In genomic region chr19:31074751-31075150, GRCh38 we compare ENCODE assay signal across 17 cellular contexts.
"Had no signal": no experiment of that assay in that cellular context is flagged by ENCODE, and none has a peak within 500 bp of the region (broad histone marks: within the 10 kb centered on the region; RNA-seq: fewer than 3 reads in every experiment).

No MANE protein-coding gene starts in this region.

- H3K36me3 ChIP-seq: esophagus muscularis mucosa, gastroesophageal sphincter, ovary, stomach, thoracic aorta had no signal

- H3K4me3 Mint-ChIP-seq: effector memory CD8-positive, alpha-beta T cell; naive B cell had no signal

- H3K36me3 Mint-ChIP-seq: naive B cell had no signal

- H3K9me3 ChIP-seq: esophagus muscularis mucosa, gastroesophageal sphincter, ovary, stomach, thoracic aorta had no signal

- H3K4me1 Mint-ChIP-seq: naive B cell had no signal

- DNase-seq: effector memory CD8-positive, alpha-beta T cell; kidney glomerular epithelial cell; mesendoderm; naive B cell; ovary; right cardiac atrium; small intestine; stimulated activated CD4-positive, alpha-beta T cell treated with anti-CD3 and anti-CD28 coated beads, Interleukin-12 subunit alpha, Interleukin-12 subunit beta, amount 100 ng/mL, for 4 hours; stimulated activated naive CD4-positive, alpha-beta T cell; stomach; substantia nigra; trophoblast cell had no signal

- H3K9me3 Mint-ChIP-seq: effector memory CD8-positive, alpha-beta T cell; neural crest cell had no signal

- ATAC-seq: effector memory CD8-positive, alpha-beta T cell; gastroesophageal sphincter; right cardiac atrium had no signal

- H3K27ac Mint-ChIP-seq: effector memory CD8-positive, alpha-beta T cell; naive B cell had no signal

- H3K27ac ChIP-seq: epithelial cell of prostate, esophagus muscularis mucosa, gastroesophageal sphincter, ovary, stomach, thoracic aorta had no signal

- H3K4me3 ChIP-seq: esophagus muscularis mucosa, gastroesophageal sphincter, ovary, stomach, thoracic aorta had no signal
